ENCODE assay signal across 1 cellular context in genomic region chr15:29470794-29471193, GRCh38.
TF ChIP-seq lines count a peak whose summit lies in the region.

No MANE protein-coding gene starts in this region.

TF ChIP-seq in HepG2, 621 proteins besides CTCF, POLR2A, EP300 and RAD21 (continued from another document):
- TF ChIP-seq STAT6 (CRISPR knock-in tag; IDR thresholded peaks at IDR 0.05; ENCODE audit: borderline replicate concordance): no peak
